Comparison of ENCODE assay signal across 1 cellular context in the genomic region with DNA sequence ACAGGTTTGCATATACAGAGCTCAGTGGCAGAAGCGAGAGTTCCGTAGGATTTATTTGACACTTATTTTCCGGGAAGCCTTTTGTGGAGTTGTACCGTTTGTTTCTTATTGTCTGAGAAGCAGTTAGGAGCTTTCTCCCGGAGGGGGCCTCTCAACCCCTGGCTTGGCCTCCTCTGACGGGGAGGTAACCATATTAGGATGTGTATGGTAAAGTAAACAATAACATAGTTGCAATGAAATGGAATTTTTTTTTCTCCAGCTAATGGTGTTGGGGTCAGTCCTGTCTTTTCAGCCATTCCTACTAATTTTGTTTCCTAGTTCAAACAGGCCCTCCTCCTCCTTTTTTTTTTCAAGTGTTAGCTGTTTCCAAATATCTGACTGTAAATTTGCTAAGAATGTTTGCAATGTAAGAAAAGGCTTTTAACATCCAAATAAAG.
TF ChIP-seq lines count a peak whose summit lies in the region.

No MANE protein-coding gene starts in this region.

TF ChIP-seq in WTC11, 78 proteins besides CTCF, POLR2A, EP300 and RAD21 (continued from another document):
- TF ChIP-seq, protein P1, sequence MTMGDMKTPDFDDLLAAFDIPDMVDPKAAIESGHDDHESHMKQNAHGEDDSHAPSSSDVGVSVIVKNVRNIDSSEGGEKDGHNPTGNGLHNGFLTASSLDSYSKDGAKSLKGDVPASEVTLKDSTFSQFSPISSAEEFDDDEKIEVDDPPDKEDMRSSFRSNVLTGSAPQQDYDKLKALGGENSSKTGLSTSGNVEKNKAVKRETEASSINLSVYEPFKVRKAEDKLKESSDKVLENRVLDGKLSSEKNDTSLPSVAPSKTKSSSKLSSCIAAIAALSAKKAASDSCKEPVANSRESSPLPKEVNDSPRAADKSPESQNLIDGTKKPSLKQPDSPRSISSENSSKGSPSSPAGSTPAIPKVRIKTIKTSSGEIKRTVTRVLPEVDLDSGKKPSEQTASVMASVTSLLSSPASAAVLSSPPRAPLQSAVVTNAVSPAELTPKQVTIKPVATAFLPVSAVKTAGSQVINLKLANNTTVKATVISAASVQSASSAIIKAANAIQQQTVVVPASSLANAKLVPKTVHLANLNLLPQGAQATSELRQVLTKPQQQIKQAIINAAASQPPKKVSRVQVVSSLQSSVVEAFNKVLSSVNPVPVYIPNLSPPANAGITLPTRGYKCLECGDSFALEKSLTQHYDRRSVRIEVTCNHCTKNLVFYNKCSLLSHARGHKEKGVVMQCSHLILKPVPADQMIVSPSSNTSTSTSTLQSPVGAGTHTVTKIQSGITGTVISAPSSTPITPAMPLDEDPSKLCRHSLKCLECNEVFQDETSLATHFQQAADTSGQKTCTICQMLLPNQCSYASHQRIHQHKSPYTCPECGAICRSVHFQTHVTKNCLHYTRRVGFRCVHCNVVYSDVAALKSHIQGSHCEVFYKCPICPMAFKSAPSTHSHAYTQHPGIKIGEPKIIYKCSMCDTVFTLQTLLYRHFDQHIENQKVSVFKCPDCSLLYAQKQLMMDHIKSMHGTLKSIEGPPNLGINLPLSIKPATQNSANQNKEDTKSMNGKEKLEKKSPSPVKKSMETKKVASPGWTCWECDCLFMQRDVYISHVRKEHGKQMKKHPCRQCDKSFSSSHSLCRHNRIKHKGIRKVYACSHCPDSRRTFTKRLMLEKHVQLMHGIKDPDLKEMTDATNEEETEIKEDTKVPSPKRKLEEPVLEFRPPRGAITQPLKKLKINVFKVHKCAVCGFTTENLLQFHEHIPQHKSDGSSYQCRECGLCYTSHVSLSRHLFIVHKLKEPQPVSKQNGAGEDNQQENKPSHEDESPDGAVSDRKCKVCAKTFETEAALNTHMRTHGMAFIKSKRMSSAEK (CRISPR knock-in tag; IDR thresholded peaks at IDR 0.05; ENCODE audit: borderline replicate concordance), result no peak
- no peak for TF ChIP-seq SMAD4 (CRISPR knock-in tag; IDR thresholded peaks at IDR 0.05)
- TF ChIP-seq NR2C2 (CRISPR knock-in tag; IDR thresholded peaks at IDR 0.05), result no peak
- no peak for TF ChIP-seq ZNF138 (CRISPR knock-in tag; conservative IDR thresholded peaks at IDR 0.05)
- TF ChIP-seq, protein P2, sequence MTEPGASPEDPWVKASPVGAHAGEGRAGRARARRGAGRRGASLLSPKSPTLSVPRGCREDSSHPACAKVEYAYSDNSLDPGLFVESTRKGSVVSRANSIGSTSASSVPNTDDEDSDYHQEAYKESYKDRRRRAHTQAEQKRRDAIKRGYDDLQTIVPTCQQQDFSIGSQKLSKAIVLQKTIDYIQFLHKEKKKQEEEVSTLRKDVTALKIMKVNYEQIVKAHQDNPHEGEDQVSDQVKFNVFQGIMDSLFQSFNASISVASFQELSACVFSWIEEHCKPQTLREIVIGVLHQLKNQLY (CRISPR knock-in tag; IDR thresholded peaks at IDR 0.05), result no peak
- TF ChIP-seq EMX1 (CRISPR knock-in tag; IDR thresholded peaks at IDR 0.05), result no peak
- TF ChIP-seq SOX15 (CRISPR knock-in tag; IDR thresholded peaks at IDR 0.05), result no peak
- TF ChIP-seq, protein P3, sequence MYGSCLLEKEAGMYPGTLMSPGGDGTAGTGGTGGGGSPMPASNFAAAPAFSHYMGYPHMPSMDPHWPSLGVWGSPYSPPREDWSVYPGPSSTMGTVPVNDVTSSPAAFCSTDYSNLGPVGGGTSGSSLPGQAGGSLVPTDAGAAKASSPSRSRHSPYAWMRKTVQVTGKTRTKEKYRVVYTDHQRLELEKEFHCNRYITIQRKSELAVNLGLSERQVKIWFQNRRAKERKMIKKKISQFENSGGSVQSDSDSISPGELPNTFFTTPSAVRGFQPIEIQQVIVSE (CRISPR knock-in tag; IDR thresholded peaks at IDR 0.05; ENCODE audit: borderline replicate concordance), result no peak
